In genomic region chr3:187931111-187931510, GRCh38 we compare ENCODE assay signal across 29 cellular contexts.
DNase-seq lines count a peak whose midpoint lies in the region; ATAC-seq, FAIRE-seq and TF ChIP-seq lines count a peak whose summit lies in the region.
"Had no signal": no experiment of that assay in that cellular context is flagged by ENCODE, and none has a peak within 500 bp of the region (broad histone marks: within the 10 kb centered on the region; RNA-seq: fewer than 3 reads in every experiment).

No MANE protein-coding gene starts in this region.

- H3K4me3 Mint-ChIP-seq in effector memory CD8-positive, alpha-beta T cell = no peak overlapping the region
- H3K4me3 Mint-ChIP-seq: CD14-positive monocyte; CD8-positive, alpha-beta memory T cell; H9; HFFc6 had no signal

- no peaks in the 10 kb centered on the region for H3K27me3 Mint-ChIP-seq in effector memory CD8-positive, alpha-beta T cell

- H3K4me1 Mint-ChIP-seq in effector memory CD8-positive, alpha-beta T cell (ENCODE audit: low read depth in 2 of 2) = peaks cover 22 to 32% of the 10 kb centered on the region in 2 donors

- no peak for TF ChIP-seq CTCF in DOHH2 (IDR thresholded peaks at IDR 0.05; ENCODE audit: low read depth, low read length, poor library complexity, severe bottlenecking)
- TF ChIP-seq CTCF in SU-DHL-6 (IDR thresholded peaks at IDR 0.05; ENCODE audit: insufficient read depth, low read length, poor library complexity, severe bottlenecking) = no peak
- no peak for TF ChIP-seq CTCF in epithelial cell of proximal tubule (conservative IDR thresholded peaks at IDR 0.05; ENCODE audit: low read depth, low read length)

- no peak for FAIRE-seq in H54 (lab: Jason Lieb, UNC)
- FAIRE-seq: GM12892, GM19239 had no signal

- no peak for ATAC-seq in effector memory CD8-positive, alpha-beta T cell (replicated peaks)
- ATAC-seq: Right ventricle myocardium inferior, SK-N-SH treated with all-trans-retinoic acid at 6 μM for 48 hours had no signal

- no peak overlapping the region for H2AFZ ChIP-seq in SU-DHL-6 (ENCODE audit: low read depth, low read length, severe bottlenecking)

- H3K27ac ChIP-seq in DOHH2 (ENCODE audit: low read depth, low read length) (peak overlapping the region; percentile 99), SU-DHL-6 (ENCODE audit: low read depth, low read length) (peak overlapping the region; percentile 99)
- H3K27ac ChIP-seq: SJCRH30 had no signal

- H3K4me1 ChIP-seq in DOHH2 (ENCODE audit: control insufficient read depth, low read length) = peaks cover 100% of the 10 kb centered on the region
- H3K4me1 ChIP-seq: SJCRH30 had no signal

- H3K36me3 Mint-ChIP-seq in effector memory CD8-positive, alpha-beta T cell (ENCODE audit: insufficient read depth) = peaks cover 6% of the 10 kb centered on the region
- H3K36me3 Mint-ChIP-seq: CD14-positive monocyte; CD8-positive, alpha-beta memory T cell had no signal

- H3F3A ChIP-seq in DOHH2 (ENCODE audit: control insufficient read depth, insufficient read depth) = peaks cover 38% of the 10 kb centered on the region
- peaks cover 78% of the 10 kb centered on the region for H3F3A ChIP-seq in SU-DHL-6 (ENCODE audit: insufficient read depth)

- no peaks in the 10 kb centered on the region for H3K9me3 Mint-ChIP-seq in effector memory CD8-positive, alpha-beta T cell
- H3K9me3 Mint-ChIP-seq: CD14-positive monocyte; CD8-positive, alpha-beta memory T cell; H9; HFFc6 had no signal

- no peak for TF ChIP-seq POLR2A in H54 (IDR thresholded peaks at IDR 0.05; ENCODE audit: low read depth, low read length)

- H3K36me3 ChIP-seq in DOHH2 (ENCODE audit: control insufficient read depth, low read length) (peaks cover 23% of the 10 kb centered on the region), SU-DHL-6 (ENCODE audit: low read length) (no peaks in the 10 kb centered on the region)
- H3K36me3 ChIP-seq: BE2C, SJCRH30 had no signal

- H3K79me2 ChIP-seq in DOHH2 (ENCODE audit: control insufficient read depth, low read length) (peaks cover 40% of the 10 kb centered on the region), SU-DHL-6 (ENCODE audit: insufficient read depth, low read length) (peaks cover 18% of the 10 kb centered on the region; the same call in 1 of the 2 replicates)

- no peaks in the 10 kb centered on the region for H3K27me3 ChIP-seq in DOHH2 (ENCODE audit: control insufficient read depth, low read length)
- no peaks in the 10 kb centered on the region for H3K27me3 ChIP-seq in SU-DHL-6 (ENCODE audit: low read length)
- H3K27me3 ChIP-seq: BE2C, SJCRH30 had no signal

- DNase-seq in epithelial cell of proximal tubule (ENCODE audit: low read depth) = peak; percentile 73
- peak; percentile 70 for DNase-seq in kidney tubule cell (ENCODE audit: low spot score)
- DNase-seq in activated naive CD4-positive, alpha-beta T cell treated with Interleukin-2 at 50 U/mL for 16 hours = no peak
- no peak for DNase-seq in effector memory CD8-positive, alpha-beta T cell
- no peak for DNase-seq in NCI-H187 (lab: John Stamatoyannopoulos, UW)
- DNase-seq in H54 (ENCODE audit: insufficient read length, low spot score) = no peak
- DNase-seq: 8988T; ACHN; BE2C; Calu3; CD8-positive, alpha-beta memory T cell; DMS79 treated with DMSO at 0.1 percent for 48 hours; H9; HFFc6; IMR-90; KG1; MM.1S; NCI-H2029 treated with DMSO at 0.1 percent for 48 hours; NCI-H226; NCI-H510A; NCI-H69; SJCRH30 had no signal

- H4K20me1 ChIP-seq in DOHH2 (ENCODE audit: control insufficient read depth, insufficient read depth, low read depth, low read length) = no peaks in the 10 kb centered on the region
- H4K20me1 ChIP-seq in SU-DHL-6 (ENCODE audit: low read depth, low read length) = no peaks in the 10 kb centered on the region

- H3K9me3 ChIP-seq in DOHH2 (ENCODE audit: control insufficient read depth, insufficient read depth, low read length) = no peaks in the 10 kb centered on the region
- H3K9me3 ChIP-seq in SU-DHL-6 (ENCODE audit: insufficient read depth, low read length) = no peaks in the 10 kb centered on the region
- H3K9me3 ChIP-seq: BE2C, SJCRH30 had no signal

- H3K4me3 ChIP-seq in DOHH2 (ENCODE audit: low read length) (peak overlapping the region; percentile 71), SU-DHL-6 (ENCODE audit: insufficient read depth, low read length, poor library complexity, severe bottlenecking) (no peak overlapping the region), epithelial cell of proximal tubule (ENCODE audit: low read depth, low read length) (no peak overlapping the region)
- H3K4me3 ChIP-seq: SJCRH30 had no signal

- H3K9me2 ChIP-seq in DOHH2 (replicated peaks; ENCODE audit: control insufficient read depth, low read length) (no peaks in the 10 kb centered on the region), SU-DHL-6 (replicated peaks; ENCODE audit: insufficient read depth, low read length) (no peaks in the 10 kb centered on the region)

- no peak overlapping the region for H3K27ac Mint-ChIP-seq in effector memory CD8-positive, alpha-beta T cell
- H3K27ac Mint-ChIP-seq: CD14-positive monocyte, H9, HFFc6 had no signal

- H3K4me2 ChIP-seq in DOHH2 (ENCODE audit: low read length) (peak overlapping the region; percentile 94), SU-DHL-6 (ENCODE audit: low read depth, low read length, poor library complexity, severe bottlenecking) (peak overlapping the region; percentile 67)

- peak overlapping the region; percentile 65 for H3K9ac ChIP-seq in SU-DHL-6 (ENCODE audit: low read length)

Comparison
In these comparisons a context has a peak if more than half of its experiments do, and no peak if none do; other contexts are left out.
1. DNase-seq: peak in epithelial cell of proximal tubule (single experiment) and kidney tubule cell (single experiment); none in activated naive CD4-positive, alpha-beta T cell treated with Interleukin-2 at 50 U/mL for 16 hours (single experiment), effector memory CD8-positive, alpha-beta T cell (0 of 3), NCI-H187 (0 of 2) and H54 (single experiment).